ENCODE assay signal across 12 cellular contexts in the genomic region with DNA sequence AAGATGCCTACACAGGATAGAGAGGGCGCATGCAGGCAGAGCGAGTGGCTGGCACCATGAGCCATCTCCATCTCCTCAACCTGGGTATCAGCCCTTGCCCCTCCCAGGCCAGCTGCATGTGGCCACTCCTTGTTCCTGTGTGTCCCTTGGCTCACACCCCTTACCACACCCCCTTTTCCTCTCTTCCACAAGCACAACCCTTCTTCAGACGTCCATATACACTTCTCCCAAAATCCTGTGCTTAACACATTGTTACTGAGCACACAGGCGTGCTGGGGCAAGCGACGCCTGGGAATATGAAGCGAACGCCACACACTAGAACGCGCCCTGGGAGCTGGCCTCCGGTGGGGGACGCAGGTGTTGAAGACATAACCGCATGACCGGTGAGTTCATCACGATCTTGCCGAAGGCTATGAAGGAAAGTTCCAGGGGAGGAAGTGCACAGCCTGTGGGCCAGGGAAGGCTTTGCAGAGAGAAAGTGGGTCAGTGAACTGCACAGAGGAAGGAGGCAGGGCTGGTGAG. TPM values are rescaled to one million over a fixed set of nuclear protein-coding genes. Genes with fewer than 3 reads are reported as not detected.
DNase-seq lines count a peak whose midpoint lies in the region; ATAC-seq and TF ChIP-seq lines count a peak whose summit lies in the region.
"Had no signal": no experiment of that assay in that cellular context is flagged by ENCODE, and none has a peak within 500 bp of the region (broad histone marks: within the 10 kb centered on the region; RNA-seq: fewer than 3 reads in every experiment).

No MANE protein-coding gene starts in this region.

- ATAC-seq in GM18502 (IDR thresholded peaks at IDR 0.05; ENCODE audit: poor library complexity, unreplicated experiment): no peak
- no peak for ATAC-seq in gastrocnemius medialis
- no peak for ATAC-seq in GM21526 (IDR thresholded peaks at IDR 0.05; ENCODE audit: low FRiP score, unreplicated experiment)
- ATAC-seq: left ventricle myocardium superior had no signal

- H3K36me3 Mint-ChIP-seq in neural crest cell (ENCODE audit: low read depth): no peaks in the 10 kb centered on the region

- intact Hi-C loops in gastrocnemius medialis (cut with DNase I; ENCODE audit: low total_unique reads): no loop called here

- peak; percentile 46 for TF ChIP-seq CTCF in choroid plexus epithelial cell (conservative IDR thresholded peaks at IDR 0.05; ENCODE audit: low read depth, low read length)
- peak; percentile 30 for TF ChIP-seq CTCF in neural crest cell (conservative IDR thresholded peaks at IDR 0.05)
- no peak for TF ChIP-seq CTCF in gastrocnemius medialis (IDR thresholded peaks at IDR 0.05 in 4 of 5, conservative IDR thresholded peaks at IDR 0.05 in 1 of 5)

- no peaks in the 10 kb centered on the region for H3K27me3 ChIP-seq in gastrocnemius medialis

- H3K4me3 ChIP-seq in choroid plexus epithelial cell (ENCODE audit: low read depth, low read length): no peak overlapping the region
- H3K4me3 ChIP-seq in gastrocnemius medialis: no peak overlapping the region

- H3K4me1 ChIP-seq in gastrocnemius medialis: peaks cover 2 to 10% of the 10 kb centered on the region in 2 donors

- in situ Hi-C loops in gastrocnemius medialis (cut with MboI; ENCODE audit: low sequenced_read_pairs in 4 of 4): no loop called here

- peak overlapping the region; percentile 44 for H3K4me3 Mint-ChIP-seq in neural crest cell
- H3K4me3 Mint-ChIP-seq: CD4-positive, alpha-beta T cell had no signal

- no peak for TF ChIP-seq POLR2A in gastrocnemius medialis (IDR thresholded peaks at IDR 0.05)

- DNase-seq in ELR (ENCODE audit: low read depth): peak; percentile 48
- peak; percentile 27 to 74 for DNase-seq in NCI-H526 (lab: John Stamatoyannopoulos, UW)
- no peak for DNase-seq in choroid plexus epithelial cell (ENCODE audit: low read depth)
- DNase-seq in neural crest cell (ENCODE audit: low read depth, low spot score): no peak
- no peak for DNase-seq in gastrocnemius medialis
- no peak for DNase-seq in activated effector memory CD4-positive, alpha-beta T cell treated with Interleukin-2 at 50 U/mL for 16 hours
- DNase-seq: activated CD8-positive, alpha-beta memory T cell treated with anti-CD3 and anti-CD28 coated beads, Interleukin-2, amount 50 U/mL, for 4 hours; CD4-positive, alpha-beta T cell; left ventricle myocardium superior; NCI-H1930 had no signal

- H3K27ac ChIP-seq in gastrocnemius medialis: no peak overlapping the region

- H3K27me3 Mint-ChIP-seq in neural crest cell (ENCODE audit: low read depth): no peaks in the 10 kb centered on the region
- H3K27me3 Mint-ChIP-seq: CD4-positive, alpha-beta T cell had no signal

- no peaks in the 10 kb centered on the region for H3K36me3 ChIP-seq in gastrocnemius medialis

- no peaks in the 10 kb centered on the region for H3K9me3 Mint-ChIP-seq in neural crest cell
- H3K9me3 Mint-ChIP-seq: CD4-positive, alpha-beta T cell had no signal

- H3K9me3 ChIP-seq in gastrocnemius medialis: no peaks in the 10 kb centered on the region

- peaks cover 43% of the 10 kb centered on the region for H3K4me1 Mint-ChIP-seq in neural crest cell

- H3K27ac Mint-ChIP-seq in neural crest cell (ENCODE audit: unreplicated experiment): no peak overlapping the region
- H3K27ac Mint-ChIP-seq: CD4-positive, alpha-beta T cell had no signal

RNA-seq across cellular contexts. Expression of a gene that starts 19.1 kb away (rescaled TPM):
- total RNA-seq in neural crest cell (40.1 and 41.7 TPM in 2 replicates), gastrocnemius medialis (10 to 100 TPM; 39.1 to 66.4 (median 60.4) TPM)

RNA-seq across cellular contexts. Expression of a gene that starts 47.4 kb away (rescaled TPM):
- 23.8 and 25.1 TPM in 2 replicates for total RNA-seq in neural crest cell
- 10 to 100 TPM; 15.7 to 25.7 (median 22.3) TPM for total RNA-seq in gastrocnemius medialis

RNA-seq across cellular contexts. Expression of a gene that starts 53.7 kb away (rescaled TPM):
- total RNA-seq in neural crest cell (70.4 and 74.0 TPM in 2 replicates), gastrocnemius medialis (10 to 100 TPM; 43.8 to 54.6 (median 46.9) TPM)

Comparison
In these comparisons a context has a peak if more than half of its experiments do, and no peak if none do; other contexts are left out.
1. DNase-seq: peak in ELR (single experiment) and NCI-H526 (2 of 2); none in choroid plexus epithelial cell (single experiment), neural crest cell (single experiment), gastrocnemius medialis (0 of 2) and activated effector memory CD4-positive, alpha-beta T cell treated with Interleukin-2 at 50 U/mL for 16 hours (single experiment).
2. CTCF ChIP-seq: peak in choroid plexus epithelial cell (single experiment) and neural crest cell (single experiment); none in gastrocnemius medialis (0 of 5).